9 cellular contexts compared by ENCODE assay signal in the genomic region with DNA sequence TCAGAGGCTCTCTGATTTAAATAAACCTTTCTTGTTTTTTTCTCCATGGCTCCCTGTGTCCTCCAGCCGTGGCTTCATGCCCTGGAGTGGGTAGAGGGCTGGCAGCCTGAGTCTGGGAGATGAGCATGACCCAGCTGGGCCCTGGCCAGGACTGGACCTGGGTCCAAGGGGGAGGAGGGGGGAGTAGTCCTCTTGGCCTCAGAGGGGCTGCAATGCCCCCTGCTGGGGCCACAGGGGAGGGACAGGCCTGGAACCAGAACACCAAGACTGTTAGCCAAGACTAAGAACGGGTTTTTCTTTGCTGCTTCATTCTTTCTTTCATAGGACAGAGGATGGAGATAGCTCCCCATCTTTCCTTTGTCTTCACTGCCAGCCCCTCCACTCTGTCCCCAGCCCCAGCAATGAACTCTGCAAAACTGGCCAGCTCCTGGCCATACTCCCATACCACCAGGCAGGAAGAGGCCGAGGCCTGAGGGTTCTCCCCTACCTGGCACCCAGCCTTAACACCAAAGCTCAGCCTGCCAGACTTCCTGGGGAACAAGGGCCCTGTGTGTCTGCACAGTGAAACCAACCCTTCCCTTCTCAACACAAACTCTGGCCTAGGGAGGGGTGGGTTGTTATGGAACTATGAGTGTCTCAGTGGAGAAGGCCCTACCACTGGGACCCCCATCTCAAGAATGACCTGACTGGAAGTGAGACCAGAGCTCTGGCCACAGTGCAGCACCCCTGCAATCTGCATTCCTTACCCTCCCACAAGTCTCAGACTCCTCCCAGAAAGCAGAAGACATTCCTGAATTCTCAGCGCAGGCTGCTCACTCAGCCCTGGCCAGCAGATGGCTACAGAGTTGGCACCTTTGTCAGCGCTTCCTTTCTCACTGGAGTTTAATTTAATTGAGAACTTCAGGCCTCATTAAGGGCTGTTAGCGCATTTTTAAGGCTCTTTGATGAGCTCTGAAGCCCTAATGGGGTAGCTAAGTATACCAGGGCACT. TPM values are rescaled to one million over a fixed set of nuclear protein-coding genes. Genes with fewer than 3 reads are reported as not detected.
DNase-seq lines count a peak whose midpoint lies in the region; ATAC-seq and TF ChIP-seq lines count a peak whose summit lies in the region.
"Had no signal": no experiment of that assay in that cellular context is flagged by ENCODE, and none has a peak within 500 bp of the region (broad histone marks: within the 10 kb centered on the region; RNA-seq: fewer than 3 reads in every experiment).

No MANE protein-coding gene starts in this region.

- H3K4me1 Mint-ChIP-seq in CD8-positive, alpha-beta memory T cell = peaks cover 10 to 15% (median 10%) of the 10 kb centered on the region in 3 donors

- no peak for TF ChIP-seq POLR2A in sigmoid colon (IDR thresholded peaks at IDR 0.05)

- peak overlapping the region in 1 of 8 donors; percentile 22 for H3K27ac Mint-ChIP-seq in CD8-positive, alpha-beta memory T cell

- H3K36me3 ChIP-seq in MG63 (peaks cover 64% of the 10 kb centered on the region), sigmoid colon (peaks cover 24 to 39% (median 32%) of the 10 kb centered on the region in 4 donors)
- H3K36me3 ChIP-seq in CD8-positive, alpha-beta memory T cell (ENCODE audit: insufficient read depth, low read length) = no peaks in the 10 kb centered on the region

- H3K4me3 Mint-ChIP-seq in CD8-positive, alpha-beta memory T cell = peak overlapping the region in 1 of 7 donors; percentile 45
- H3K4me3 Mint-ChIP-seq: stimulated activated naive CD8-positive, alpha-beta T cell treated with anti-CD3 and anti-CD28 coated beads, Interleukin-15, Interleukin-2, amounts not matched to agents 100 ng/mL and 50 ng/mL, for 24 hours had no signal

- POLR2A ChIA-PET in CD8-positive, alpha-beta memory T cell (lab: Charles Lee) = interaction anchor here (1.0 to 1.4 kb wide), 2 partner anchors 10 to 12 kb away, joined by 3 to 4 read pairs; partner anchors contain the start of gene HSP90AB1

- no peaks in the 10 kb centered on the region for H3K27me3 ChIP-seq in MG63
- no peaks in the 10 kb centered on the region for H3K27me3 ChIP-seq in right cardiac atrium (ENCODE audit: control insufficient read depth, insufficient read depth)
- no peaks in the 10 kb centered on the region for H3K27me3 ChIP-seq in sigmoid colon
- H3K27me3 ChIP-seq in CD8-positive, alpha-beta memory T cell (ENCODE audit: insufficient read depth, low read length, poor library complexity, severe bottlenecking) = no peaks in the 10 kb centered on the region

- ATAC-seq in right cardiac atrium = peak; percentile 53 to 64

- H3K36me3 Mint-ChIP-seq in CD8-positive, alpha-beta memory T cell = peaks cover 0 to 3% (median 0%) of the 10 kb centered on the region in 3 donors

- peaks cover 0 to under 1% of the 10 kb centered on the region in 2 donors for H3K27me3 Mint-ChIP-seq in CD8-positive, alpha-beta memory T cell
- H3K27me3 Mint-ChIP-seq: stimulated activated naive CD8-positive, alpha-beta T cell treated with anti-CD3 and anti-CD28 coated beads, Interleukin-15, Interleukin-2, amounts not matched to agents 100 ng/mL and 50 ng/mL, for 24 hours had no signal

- TF ChIP-seq EP300 in sigmoid colon (IDR thresholded peaks at IDR 0.05) = peak in 2 of 4 donors; percentile 39 to 72

- in situ Hi-C loops in astrocyte of the cerebellum (cut with HindIII; ENCODE audit: low sequenced_read_pairs) = no loop called here

- no peaks in the 10 kb centered on the region for H3K9me3 Mint-ChIP-seq in CD8-positive, alpha-beta memory T cell
- H3K9me3 Mint-ChIP-seq: stimulated activated naive CD8-positive, alpha-beta T cell treated with anti-CD3 and anti-CD28 coated beads, Interleukin-15, Interleukin-2, amounts not matched to agents 100 ng/mL and 50 ng/mL, for 24 hours had no signal

- DNase-seq in ELR (ENCODE audit: low read depth) (peak; percentile 80), MG63 (peak; percentile 100), astrocyte of the cerebellum (ENCODE audit: low read depth) (peak; percentile 70), right cardiac atrium (peak; percentile 86 to 96 (median 94)), sigmoid colon (peak; percentile 98), NK-92 (lab: John Stamatoyannopoulos, UW; ENCODE audit: unreplicated experiment) (no peak)
- no peak for DNase-seq in activated CD4-positive, alpha-beta T cell treated with anti-CD3 and anti-CD28 coated beads, Interleukin-2, amount 50 U/mL, for 48 hours
- DNase-seq in CD8-positive, alpha-beta memory T cell = no peak

- WGBS in right cardiac atrium = 24% methylated on average over 6 of the region's 6 CpGs
- 40 to 55% methylated on average over 6 of the region's 6 CpGs for WGBS in sigmoid colon, 2 donors

- CTCF ChIA-PET in CD8-positive, alpha-beta memory T cell (lab: Charles Lee) = interaction anchor here (0.6 to 6.3 kb wide), 9 partner anchors 10 to 665 kb away, joined by 3 to 69 read pairs (median 5); partner anchors contain the start of genes HSP90AB1, SLC29A1 and SLC35B2

- H3K4me3 ChIP-seq in MG63 (no peak overlapping the region), astrocyte of the cerebellum (ENCODE audit: low read depth, low read length) (no peak overlapping the region), right cardiac atrium (ENCODE audit: low read length) (no peak overlapping the region), sigmoid colon (no peak overlapping the region)
- no peak overlapping the region for H3K4me3 ChIP-seq in CD8-positive, alpha-beta memory T cell (ENCODE audit: low read length)

- H3K4me1 ChIP-seq in right cardiac atrium (ENCODE audit: control insufficient read depth, insufficient read depth, low read length) (peaks cover 13% of the 10 kb centered on the region), sigmoid colon (peaks cover 0 to 88% (median 85%) of the 10 kb centered on the region in 4 donors)
- peaks cover 12% of the 10 kb centered on the region for H3K4me1 ChIP-seq in CD8-positive, alpha-beta memory T cell (ENCODE audit: insufficient read depth, low read length)

- TF ChIP-seq CTCF in astrocyte of the cerebellum (IDR thresholded peaks at IDR 0.05; ENCODE audit: low read depth, low read length, missing control alignments) (peak; percentile 84), sigmoid colon (IDR thresholded peaks at IDR 0.05) (peak; percentile 72 to 81 (median 78))

- no peaks in the 10 kb centered on the region for H3K9me3 ChIP-seq in MG63
- no peaks in the 10 kb centered on the region for H3K9me3 ChIP-seq in right cardiac atrium (ENCODE audit: control insufficient read depth, low read length)
- no peaks in the 10 kb centered on the region for H3K9me3 ChIP-seq in sigmoid colon
- H3K9me3 ChIP-seq in CD8-positive, alpha-beta memory T cell (ENCODE audit: low read length) = no peaks in the 10 kb centered on the region

- intact Hi-C loops in right cardiac atrium (cut with DNase I) = loop anchor here (5.0 to 10.0 kb wide), 2 partner anchors 62 to 140 kb away; no protein-coding TSS in a partner anchor
- intact Hi-C loops in sigmoid colon (cut with DNase I) = loop anchor here (1.0 to 10.0 kb wide), 4 partner anchors 12 to 140 kb away; no protein-coding TSS in a partner anchor

- peak overlapping the region; percentile 69 for H3K27ac ChIP-seq in right cardiac atrium (ENCODE audit: low read length)
- peak overlapping the region; percentile 94 to 98 (median 97) for H3K27ac ChIP-seq in sigmoid colon
- no peak overlapping the region for H3K27ac ChIP-seq in CD8-positive, alpha-beta memory T cell (ENCODE audit: low read depth, low read length)

RNA-seq across cellular contexts. Expression of gene SLC29A1, which starts 11.0 kb away (rescaled TPM):
- total RNA-seq in MG63 (2014; rRNA removed; shearing (Covaris generic); ENCODE audit: low replicate concordance) = 118 and 130 TPM in 2 replicates
- total RNA-seq in right cardiac atrium (100 to 1,000 TPM; 129 to 177 (median 144) TPM), sigmoid colon (100 to 1,000 TPM; 147 to 195 (median 180) TPM)
- polyA plus RNA-seq in right cardiac atrium (63.2 TPM), sigmoid colon (10 to 100 TPM in 2 of 3 donors, 1 to 10 TPM in 1; 4.2 to 24.8 (median 10.8) TPM)
- total RNA-seq in CD8-positive, alpha-beta memory T cell = 100 to 1,000 TPM; 116 TPM
- 3.6 TPM for polyA plus RNA-seq in CD8-positive, alpha-beta memory T cell

RNA-seq across cellular contexts. Expression of gene HSP90AB1, which starts 12.5 kb away (rescaled TPM):
- 5,432 and 5,573 TPM in 2 replicates for total RNA-seq in MG63 (2014; rRNA removed; shearing (Covaris generic); ENCODE audit: low replicate concordance)
- total RNA-seq in right cardiac atrium = 100 to 1,000 TPM; 677 to 993 (median 871) TPM
- 586 TPM for polyA plus RNA-seq in right cardiac atrium
- 100 to 1,000 TPM; 442 to 569 (median 518) TPM for total RNA-seq in sigmoid colon
- polyA plus RNA-seq in sigmoid colon = 100 to 1,000 TPM; 182 to 484 (median 320) TPM
- total RNA-seq in CD8-positive, alpha-beta memory T cell = 1,000 to 10,000 TPM; 2,387 to 2,400 TPM
- 460 TPM for polyA plus RNA-seq in CD8-positive, alpha-beta memory T cell

RNA-seq across cellular contexts. Expression of gene MYMX, which starts 17.7 kb away (rescaled TPM):
- total RNA-seq in MG63 (2014; rRNA removed; shearing (Covaris generic); ENCODE audit: low replicate concordance) = not detected in 2 replicates
- total RNA-seq in right cardiac atrium (1 to 10 TPM in 1 of 4 donors, under 1 TPM in 3; 0.54 to 2.3 (median 0.77) TPM), sigmoid colon (not detected)
- polyA plus RNA-seq in right cardiac atrium (0.88 TPM), sigmoid colon (under 1 TPM in 1 of 3 donors, not detected in 2; 0.28 TPM)
- total RNA-seq in CD8-positive, alpha-beta memory T cell = not detected
- polyA plus RNA-seq in CD8-positive, alpha-beta memory T cell = not detected

RNA-seq across cellular contexts. Expression of gene SLC35B2, which starts 22.9 kb away (rescaled TPM):
- total RNA-seq in MG63 (2014; rRNA removed; shearing (Covaris generic); ENCODE audit: low replicate concordance) = 386 and 631 TPM in 2 replicates
- total RNA-seq in right cardiac atrium (10 to 100 TPM; 21.0 to 25.2 (median 23.0) TPM), sigmoid colon (10 to 100 TPM; 25.3 to 28.8 (median 27.2) TPM)
- polyA plus RNA-seq in right cardiac atrium (15.8 TPM), sigmoid colon (10 to 100 TPM in 1 of 3 donors, 1 to 10 TPM in 2; 7.2 to 36.9 (median 7.9) TPM)
- total RNA-seq in CD8-positive, alpha-beta memory T cell = 10 to 100 TPM; 34.8 to 35.7 TPM
- 49.0 TPM for polyA plus RNA-seq in CD8-positive, alpha-beta memory T cell

RNA-seq across cellular contexts. Expression of gene NFKBIE, which starts 31.0 kb away (rescaled TPM):
- total RNA-seq in MG63 (2014; rRNA removed; shearing (Covaris generic); ENCODE audit: low replicate concordance) = 24.4 and 35.2 TPM in 2 replicates
- total RNA-seq in right cardiac atrium = 1 to 10 TPM; 3.7 to 5.5 (median 4.3) TPM
- 2.6 TPM for polyA plus RNA-seq in right cardiac atrium
- 10 to 100 TPM in 1 of 4 donors, 1 to 10 TPM in 3; 4.7 to 13.6 (median 8.4) TPM for total RNA-seq in sigmoid colon
- polyA plus RNA-seq in sigmoid colon = 10 to 100 TPM in 2 of 3 donors, 1 to 10 TPM in 1; 8.4 to 16.2 (median 13.4) TPM
- 10 to 100 TPM; 33.1 to 34.3 TPM for total RNA-seq in CD8-positive, alpha-beta memory T cell
- 5.3 TPM for polyA plus RNA-seq in CD8-positive, alpha-beta memory T cell

Comparison
In these comparisons a context has a peak if more than half of its experiments do, and no peak if none do; other contexts are left out.
1. DNase-seq: peak in ELR (single experiment), MG63 (single experiment), astrocyte of the cerebellum (single experiment), right cardiac atrium (3 of 3) and sigmoid colon (single experiment); none in activated CD4-positive, alpha-beta T cell treated with anti-CD3 and anti-CD28 coated beads, Interleukin-2, amount 50 U/mL, for 48 hours (0 of 2), CD8-positive, alpha-beta memory T cell (0 of 5) and NK-92 (single experiment).